8 cellular contexts compared by ENCODE assay signal in the genomic region with DNA sequence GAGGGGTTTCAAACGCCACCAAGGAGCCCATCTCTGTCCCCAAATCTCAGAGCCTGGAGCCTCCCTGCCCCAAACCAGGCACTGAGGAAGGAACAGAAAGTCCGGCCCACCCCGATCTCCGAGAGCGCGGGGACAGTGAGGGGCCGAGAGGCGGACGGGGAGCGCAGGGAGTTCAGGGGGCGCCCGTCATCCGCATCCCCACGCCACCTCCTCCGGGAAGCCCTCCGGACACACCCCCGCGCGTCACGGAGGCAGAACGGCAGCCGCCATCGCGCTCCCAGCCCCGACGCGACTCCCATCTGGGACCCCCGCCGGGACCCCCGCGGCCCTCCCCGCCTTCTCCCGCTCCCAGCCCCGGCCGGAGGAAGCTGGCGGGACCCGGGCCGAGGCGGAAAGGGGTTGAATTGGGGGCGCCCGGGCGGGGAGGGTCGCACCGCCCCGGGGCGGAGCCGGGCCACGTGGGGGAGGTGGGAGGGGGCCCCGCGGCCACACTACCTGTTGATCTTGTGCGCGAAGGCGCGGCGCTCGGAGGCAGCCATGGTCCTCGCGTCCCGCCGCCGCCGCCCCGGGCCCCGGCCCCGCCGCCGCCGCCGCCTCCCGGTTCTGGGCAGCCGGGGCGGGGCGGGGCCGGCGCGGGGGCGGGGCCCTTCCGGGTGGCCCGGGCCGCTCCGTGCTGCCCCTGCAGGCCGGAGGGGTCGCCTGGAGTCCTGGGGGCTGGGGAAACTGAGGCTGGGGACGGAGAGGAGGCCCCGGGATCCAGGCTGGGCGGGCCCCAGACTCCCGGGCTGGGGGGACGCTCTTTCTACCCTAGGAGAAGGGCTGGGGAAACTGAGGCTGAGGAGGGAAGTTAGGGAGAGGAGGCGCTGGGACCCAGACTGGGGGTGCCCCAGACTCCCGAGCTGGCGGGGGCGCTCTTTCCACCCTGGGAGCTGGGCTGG. TPM values are rescaled to one million over a fixed set of nuclear protein-coding genes. Genes with fewer than 3 reads are reported as not detected.
A peak's percentile ranks its signal among the peaks of the same experiment; 100 is the strongest.
DNase-seq lines count a peak whose midpoint lies in the region; TF ChIP-seq lines count a peak whose summit lies in the region.

A gene with protein sequence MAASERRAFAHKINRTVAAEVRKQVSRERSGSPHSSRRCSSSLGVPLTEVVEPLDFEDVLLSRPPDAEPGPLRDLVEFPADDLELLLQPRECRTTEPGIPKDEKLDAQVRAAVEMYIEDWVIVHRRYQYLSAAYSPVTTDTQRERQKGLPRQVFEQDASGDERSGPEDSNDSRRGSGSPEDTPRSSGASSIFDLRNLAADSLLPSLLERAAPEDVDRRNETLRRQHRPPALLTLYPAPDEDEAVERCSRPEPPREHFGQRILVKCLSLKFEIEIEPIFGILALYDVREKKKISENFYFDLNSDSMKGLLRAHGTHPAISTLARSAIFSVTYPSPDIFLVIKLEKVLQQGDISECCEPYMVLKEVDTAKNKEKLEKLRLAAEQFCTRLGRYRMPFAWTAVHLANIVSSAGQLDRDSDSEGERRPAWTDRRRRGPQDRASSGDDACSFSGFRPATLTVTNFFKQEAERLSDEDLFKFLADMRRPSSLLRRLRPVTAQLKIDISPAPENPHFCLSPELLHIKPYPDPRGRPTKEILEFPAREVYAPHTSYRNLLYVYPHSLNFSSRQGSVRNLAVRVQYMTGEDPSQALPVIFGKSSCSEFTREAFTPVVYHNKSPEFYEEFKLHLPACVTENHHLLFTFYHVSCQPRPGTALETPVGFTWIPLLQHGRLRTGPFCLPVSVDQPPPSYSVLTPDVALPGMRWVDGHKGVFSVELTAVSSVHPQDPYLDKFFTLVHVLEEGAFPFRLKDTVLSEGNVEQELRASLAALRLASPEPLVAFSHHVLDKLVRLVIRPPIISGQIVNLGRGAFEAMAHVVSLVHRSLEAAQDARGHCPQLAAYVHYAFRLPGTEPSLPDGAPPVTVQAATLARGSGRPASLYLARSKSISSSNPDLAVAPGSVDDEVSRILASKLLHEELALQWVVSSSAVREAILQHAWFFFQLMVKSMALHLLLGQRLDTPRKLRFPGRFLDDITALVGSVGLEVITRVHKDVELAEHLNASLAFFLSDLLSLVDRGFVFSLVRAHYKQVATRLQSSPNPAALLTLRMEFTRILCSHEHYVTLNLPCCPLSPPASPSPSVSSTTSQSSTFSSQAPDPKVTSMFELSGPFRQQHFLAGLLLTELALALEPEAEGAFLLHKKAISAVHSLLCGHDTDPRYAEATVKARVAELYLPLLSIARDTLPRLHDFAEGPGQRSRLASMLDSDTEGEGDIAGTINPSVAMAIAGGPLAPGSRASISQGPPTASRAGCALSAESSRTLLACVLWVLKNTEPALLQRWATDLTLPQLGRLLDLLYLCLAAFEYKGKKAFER (N-terminal part only) (minus strand): TSS at position 623 of the 938 bp plus-strand sequence. CDS start 84 bp downstream, at position 539.

- H3K36me3 ChIP-seq in muscle layer of duodenum (ENCODE audit: control insufficient read depth in 1 of 2, insufficient read depth in 2 of 2, low read length in 2 of 2), result no peaks in the 10 kb centered on the region

- no peaks in the 10 kb centered on the region for H3K27me3 ChIP-seq in muscle layer of duodenum (ENCODE audit: low read depth, low read length)

- H3K4me1 ChIP-seq in muscle layer of duodenum (ENCODE audit: control insufficient read depth in 1 of 2, insufficient read depth in 2 of 2, low read length in 2 of 2), result peaks cover 0 to 6% of the 10 kb centered on the region in 2 donors

- peak; percentile 68 for DNase-seq in activated effector memory CD4-positive, alpha-beta T cell treated with anti-CD3 and anti-CD28 coated beads, Interleukin-2, amount 50 U/mL, for 16 hours
- no peak for DNase-seq in activated effector memory CD4-positive, alpha-beta T cell treated with Interleukin-2 at 50 U/mL for 16 hours
- peak; percentile 43 for DNase-seq in epidermal melanocyte (ENCODE audit: insufficient read length, low spot score)
- no peak for DNase-seq in ureter (ENCODE audit: low spot score)
- no peak for DNase-seq in GF-D8 (lab: John Stamatoyannopoulos, UW)
- DNase-seq in DMS79 treated with DMSO at 0.1 percent for 48 hours (lab: John Stamatoyannopoulos, UW), result no peak

- H3K27ac ChIP-seq in muscle layer of duodenum (ENCODE audit: low read length), result no peak within 1 kb of the TSS

- peak within 1 kb of the TSS; percentile 76 for H3K4me3 ChIP-seq in WI38 (ENCODE audit: low read depth, low read length)
- peak within 1 kb of the TSS; percentile 57 to 86 for H3K4me3 ChIP-seq in muscle layer of duodenum (ENCODE audit: low read depth in 1 of 2, low read length in 2 of 2)

- no peaks in the 10 kb centered on the region for H3K9me3 ChIP-seq in muscle layer of duodenum (ENCODE audit: control insufficient read depth in 1 of 2, low read length in 2 of 2)

- peak; percentile 50 for TF ChIP-seq CTCF in WI38 (IDR thresholded peaks at IDR 0.05; ENCODE audit: low read depth, low read length)

RNA-seq across cellular contexts. Expression of the gene that starts here (rescaled TPM):
- 125 TPM for total RNA-seq in ureter

Comparison
In these comparisons a context has a peak if more than half of its experiments do, and no peak if none do; other contexts are left out.
1. DNase-seq: peak in activated effector memory CD4-positive, alpha-beta T cell treated with anti-CD3 and anti-CD28 coated beads, Interleukin-2, amount 50 U/mL, for 16 hours (single experiment) and epidermal melanocyte (single experiment); none in activated effector memory CD4-positive, alpha-beta T cell treated with Interleukin-2 at 50 U/mL for 16 hours (single experiment), ureter (single experiment), GF-D8 (single experiment) and DMS79 treated with DMSO at 0.1 percent for 48 hours (single experiment).